24 cellular contexts compared by ENCODE assay signal in genomic region chr19:55231391-55232283, GRCh38. TPM values are rescaled to one million over a fixed set of nuclear protein-coding genes. Genes with fewer than 3 reads are reported as not detected.
"Had no signal": no experiment of that assay in that cellular context is flagged by ENCODE, and none has a peak within 500 bp of the region (broad histone marks: within the 10 kb centered on the region; RNA-seq: fewer than 3 reads in every experiment).

No MANE protein-coding gene starts in this region.

- DNase-seq: activated CD4-positive, alpha-beta T cell treated with anti-CD3 and anti-CD28 coated beads, Interleukin-2, amount 10 ng/mL, durations not matched to agents 7 days and 5 days; activated CD4-positive, CD25-positive, alpha-beta regulatory T cell treated with anti-CD3 and anti-CD28 coated beads, Interleukin-2, amount 50 U/mL, for 72 hours; activated CD8-positive, alpha-beta memory T cell treated with anti-CD3 and anti-CD28 coated beads, Interleukin-2, amount 10 ng/mL, durations not matched to agents 7 days and 5 days; activated CD8-positive, alpha-beta T cell treated with anti-CD3 and anti-CD28 coated beads for 36 hours; activated T-cell treated with anti-CD3 and anti-CD28 coated beads for 4 hours; brain microvascular endothelial cell; caudate nucleus; colonic mucosa; dorsolateral prefrontal cortex; glutamatergic neuron; kidney glomerular epithelial cell; left ventricle myocardium inferior; occipital lobe; stimulated activated CD4-positive, alpha-beta T cell treated with anti-CD3 and anti-CD28 coated beads, Interleukin-4, amount 100 ng/mL, for 1 hour; stimulated activated naive CD4-positive, alpha-beta T cell; testis; WERI-Rb-1 had no signal

- ATAC-seq: activated CD8-positive, alpha-beta memory T cell treated with anti-CD3 and anti-CD28 coated beads, Interleukin-2, amount 10 ng/mL, durations not matched to agents 7 days and 5 days; activated CD8-positive, alpha-beta T cell treated with anti-CD3 and anti-CD28 coated beads for 36 hours; activated naive CD4-positive, alpha-beta T cell treated with anti-CD3 and anti-CD28 coated beads, Interleukin-2, amount 50 U/mL, for 72 hours had no signal

- H2AFZ ChIP-seq: hepatocyte had no signal

- H3K4me2 ChIP-seq: hepatocyte had no signal

- H3K4me3 Mint-ChIP-seq: activated CD4-positive, alpha-beta T cell treated with anti-CD3 and anti-CD28 coated beads, Interleukin-2, amount 10 ng/mL, durations not matched to agents 7 days and 5 days; activated CD8-positive, alpha-beta memory T cell treated with anti-CD3 and anti-CD28 coated beads, Interleukin-2, amount 10 ng/mL, durations not matched to agents 7 days and 5 days; activated CD8-positive, alpha-beta T cell treated with anti-CD3 and anti-CD28 coated beads for 36 hours; T-helper 2 cell treated with Interferon-gamma antibody and Interleukin-4, amounts not matched to agents 5 μg/mL and 100 μg/mL, for 36 hours; type B pancreatic cell had no signal

- H3K9me3 ChIP-seq: ascending aorta, colonic mucosa, esophagus muscularis mucosa, left ventricle myocardium inferior, testis, vagina had no signal

- H3K27me3 Mint-ChIP-seq: activated CD4-positive, alpha-beta T cell treated with anti-CD3 and anti-CD28 coated beads, Interleukin-2, amount 10 ng/mL, durations not matched to agents 7 days and 5 days; activated CD8-positive, alpha-beta memory T cell treated with anti-CD3 and anti-CD28 coated beads, Interleukin-2, amount 10 ng/mL, durations not matched to agents 7 days and 5 days; activated CD8-positive, alpha-beta T cell treated with anti-CD3 and anti-CD28 coated beads for 36 hours; type B pancreatic cell had no signal

- H3K4me1 ChIP-seq: ascending aorta, colonic mucosa, testis, vagina had no signal

- H3K9me3 Mint-ChIP-seq: activated CD4-positive, alpha-beta T cell treated with anti-CD3 and anti-CD28 coated beads, Interleukin-2, amount 10 ng/mL, durations not matched to agents 7 days and 5 days; activated CD8-positive, alpha-beta T cell treated with anti-CD3 and anti-CD28 coated beads for 36 hours; activated naive CD4-positive, alpha-beta T cell treated with anti-CD3 and anti-CD28 coated beads, Interleukin-2, amount 50 U/mL, for 72 hours; T-helper 2 cell treated with Interferon-gamma antibody and Interleukin-4, amounts not matched to agents 5 μg/mL and 100 μg/mL, for 36 hours; type B pancreatic cell had no signal

- H3K4me3 ChIP-seq: ascending aorta, colonic mucosa, dorsolateral prefrontal cortex, esophagus muscularis mucosa, hepatocyte, left ventricle myocardium inferior, testis, vagina had no signal

- H3K27ac ChIP-seq: ascending aorta, brain microvascular endothelial cell, colonic mucosa, esophagus muscularis mucosa, hepatocyte, left ventricle myocardium inferior, testis, vagina, WERI-Rb-1 had no signal

- H3K27me3 ChIP-seq: ascending aorta, brain microvascular endothelial cell, colonic mucosa, dorsolateral prefrontal cortex, esophagus muscularis mucosa, hepatocyte, testis, vagina had no signal

- H3K27ac Mint-ChIP-seq: activated CD4-positive, alpha-beta T cell treated with anti-CD3 and anti-CD28 coated beads, Interleukin-2, amount 10 ng/mL, durations not matched to agents 7 days and 5 days; activated CD8-positive, alpha-beta memory T cell treated with anti-CD3 and anti-CD28 coated beads, Interleukin-2, amount 10 ng/mL, durations not matched to agents 7 days and 5 days; activated CD8-positive, alpha-beta T cell treated with anti-CD3 and anti-CD28 coated beads for 36 hours; activated naive CD4-positive, alpha-beta T cell treated with anti-CD3 and anti-CD28 coated beads, Interleukin-2, amount 50 U/mL, for 72 hours; T-helper 2 cell treated with Interferon-gamma antibody and Interleukin-4, amounts not matched to agents 5 μg/mL and 100 μg/mL, for 36 hours; type B pancreatic cell had no signal

RNA-seq across cellular contexts. Expression of gene TMEM86B, which starts 3.1 kb away (rescaled TPM):
- total RNA-seq: ascending aorta had no signal

RNA-seq across cellular contexts. Expression of gene PTPRH, which starts 22.3 kb away (rescaled TPM):
- total RNA-seq: activated CD4-positive, alpha-beta T cell treated with anti-CD3 and anti-CD28 coated beads, Interleukin-2, amount 10 ng/mL, durations not matched to agents 7 days and 5 days; activated CD8-positive, alpha-beta memory T cell treated with anti-CD3 and anti-CD28 coated beads, Interleukin-2, amount 10 ng/mL, durations not matched to agents 7 days and 5 days; activated CD8-positive, alpha-beta T cell treated with anti-CD3 and anti-CD28 coated beads for 36 hours had no signal

RNA-seq across cellular contexts. Expression of gene SYT5, which starts 51.5 kb away (rescaled TPM):
- total RNA-seq: activated CD8-positive, alpha-beta memory T cell treated with anti-CD3 and anti-CD28 coated beads, Interleukin-2, amount 10 ng/mL, durations not matched to agents 7 days and 5 days; activated CD8-positive, alpha-beta T cell treated with anti-CD3 and anti-CD28 coated beads for 36 hours; activated naive CD4-positive, alpha-beta T cell treated with anti-CD3 and anti-CD28 coated beads, Interleukin-2, amount 50 U/mL, for 72 hours; ascending aorta; left ventricle myocardium inferior; vagina had no signal
